In genomic region chr18:21638822-21639221, GRCh38 we compare ENCODE assay signal across 14 cellular contexts. TPM values are rescaled to one million over a fixed set of nuclear protein-coding genes. Genes with fewer than 3 reads are reported as not detected.
A peak's percentile ranks its signal among the peaks of the same experiment; 100 is the strongest.
DNase-seq lines count a peak whose midpoint lies in the region; ATAC-seq, FAIRE-seq and TF ChIP-seq lines count a peak whose summit lies in the region.
"Had no signal": no experiment of that assay in that cellular context is flagged by ENCODE, and none has a peak within 500 bp of the region (broad histone marks: within the 10 kb centered on the region; RNA-seq: fewer than 3 reads in every experiment).

No MANE protein-coding gene starts in this region.

- H3K4me1 ChIP-seq in OCI-LY1 (ENCODE audit: insufficient read depth, low read length, severe bottlenecking) = no peaks in the 10 kb centered on the region
- H3K4me1 ChIP-seq: BLaER1 treated with 17β-estradiol and CSF1 and Interleukin-3, amounts not matched to agents 10 nM and 100 nM; HAP-1 had no signal

- POLR2A ChIA-PET in WTC11 (lab: Charles Lee) = no interaction called here

- peak overlapping the region; percentile 31 for H3K27ac Mint-ChIP-seq in T-helper 2 cell treated with Interferon-gamma antibody and Interleukin-4, amounts not matched to agents 5 μg/mL and 100 μg/mL, for 36 hours
- H3K27ac Mint-ChIP-seq in type B pancreatic cell = peak overlapping the region; percentile 42
- H3K27ac Mint-ChIP-seq in WTC11 = no peak overlapping the region

- peaks cover 2% of the 10 kb centered on the region for H3K4me1 Mint-ChIP-seq in T-helper 2 cell treated with Interferon-gamma antibody and Interleukin-4, amounts not matched to agents 5 μg/mL and 100 μg/mL, for 36 hours (ENCODE audit: low read depth)
- H3K4me1 Mint-ChIP-seq in type B pancreatic cell (ENCODE audit: unreplicated experiment) (no peaks in the 10 kb centered on the region), WTC11 (no peaks in the 10 kb centered on the region)

- DNase-seq in T-helper 2 cell treated with Interferon-gamma antibody and Interleukin-4, amounts not matched to agents 5 μg/mL and 100 μg/mL, for 36 hours (ENCODE audit: low spot score) = no peak
- DNase-seq in T-helper 2 cell (no peak), left lobe of liver (ENCODE audit: low spot score) (no peak), type B pancreatic cell (ENCODE audit: extremely low spot score, unreplicated experiment) (no peak), HTR-8/SVneo (ENCODE audit: insufficient read length, low spot score) (no peak), WTC11 (ENCODE audit: low spot score) (no peak), cerebellar nuclear complex (lab: John Stamatoyannopoulos, UW) (no peak)
- DNase-seq: DMS79, NCI-H187 treated with DMSO at 0.1 percent for 48 hours, SHP77 treated with DMSO at 0.1 percent for 48 hours had no signal

- H3K36me3 Mint-ChIP-seq in T-helper 2 cell treated with Interferon-gamma antibody and Interleukin-4, amounts not matched to agents 5 μg/mL and 100 μg/mL, for 36 hours (ENCODE audit: low read depth) = peaks cover 14% of the 10 kb centered on the region
- H3K36me3 Mint-ChIP-seq in type B pancreatic cell (peaks cover 8% of the 10 kb centered on the region), WTC11 (peaks cover 8% of the 10 kb centered on the region; the same call in 1 of the 2 replicates)

- H3K4me2 ChIP-seq in OCI-LY1 (ENCODE audit: low read length) = no peak overlapping the region
- H3K4me2 ChIP-seq: BLaER1 treated with 17β-estradiol and CSF1 and Interleukin-3, amounts not matched to agents 10 nM and 100 nM had no signal

- H3K79me2 ChIP-seq in OCI-LY1 (ENCODE audit: insufficient read depth, low read length) = no peaks in the 10 kb centered on the region

- no peaks in the 10 kb centered on the region; the same call in 1 of the 2 replicates for H3F3A ChIP-seq in OCI-LY1 (ENCODE audit: insufficient read depth, low read length)

- no peak for FAIRE-seq in HTR-8/SVneo (lab: Jason Lieb, UNC)

- no peaks in the 10 kb centered on the region for H3K27me3 ChIP-seq in OCI-LY1 (ENCODE audit: insufficient read depth, low read length)
- H3K27me3 ChIP-seq: BLaER1 treated with 17β-estradiol and CSF1 and Interleukin-3, amounts not matched to agents 10 nM and 100 nM had no signal

- H2AFZ ChIP-seq in OCI-LY1 (ENCODE audit: low read length) = no peak overlapping the region

- CTCF ChIA-PET in WTC11 (lab: Charles Lee) = no interaction called here

- no peak overlapping the region for H3K4me3 Mint-ChIP-seq in T-helper 2 cell treated with Interferon-gamma antibody and Interleukin-4, amounts not matched to agents 5 μg/mL and 100 μg/mL, for 36 hours
- H3K4me3 Mint-ChIP-seq in type B pancreatic cell (no peak overlapping the region), WTC11 (no peak overlapping the region)

- no peak for TF ChIP-seq CTCF in OCI-LY1 (IDR thresholded peaks at IDR 0.05; ENCODE audit: low read length)
- no peak for TF ChIP-seq CTCF in type B pancreatic cell (conservative IDR thresholded peaks at IDR 0.05)
- TF ChIP-seq CTCF in WTC11 (IDR thresholded peaks at IDR 0.05) = no peak

- H3K27me3 Mint-ChIP-seq in T-helper 2 cell treated with Interferon-gamma antibody and Interleukin-4, amounts not matched to agents 5 μg/mL and 100 μg/mL, for 36 hours (ENCODE audit: low read depth) = no peaks in the 10 kb centered on the region
- H3K27me3 Mint-ChIP-seq in type B pancreatic cell (no peaks in the 10 kb centered on the region), WTC11 (ENCODE audit: low read depth) (no peaks in the 10 kb centered on the region)

- H4K20me1 ChIP-seq in OCI-LY1 (ENCODE audit: insufficient read depth, low read length) = no peaks in the 10 kb centered on the region

- no peak overlapping the region for H3K9ac ChIP-seq in OCI-LY1 (ENCODE audit: low read length)
- H3K9ac ChIP-seq: BLaER1 treated with 17β-estradiol and CSF1 and Interleukin-3, amounts not matched to agents 10 nM and 100 nM had no signal

- peaks cover 20% of the 10 kb centered on the region; the same call in 1 of the 2 replicates for H3K36me3 ChIP-seq in OCI-LY1 (ENCODE audit: insufficient read depth, low read length)

- H3K27ac ChIP-seq in OCI-LY1 (ENCODE audit: low read depth, low read length, poor library complexity, severe bottlenecking) = peak overlapping the region; percentile 14
- H3K27ac ChIP-seq: BLaER1 treated with 17β-estradiol and CSF1 and Interleukin-3, amounts not matched to agents 10 nM and 100 nM; HL-60 had no signal

- H3K9me2 ChIP-seq in OCI-LY1 (ENCODE audit: low read depth, low read length) = no peaks in the 10 kb centered on the region

- H3K4me3 ChIP-seq in OCI-LY1 (ENCODE audit: low read depth, low read length, poor library complexity, severe bottlenecking) = no peak overlapping the region
- H3K4me3 ChIP-seq: BLaER1 treated with 17β-estradiol and CSF1 and Interleukin-3, amounts not matched to agents 10 nM and 100 nM; HAP-1 had no signal

- H3K9me3 Mint-ChIP-seq in T-helper 2 cell treated with Interferon-gamma antibody and Interleukin-4, amounts not matched to agents 5 μg/mL and 100 μg/mL, for 36 hours = no peaks in the 10 kb centered on the region
- H3K9me3 Mint-ChIP-seq in type B pancreatic cell = no peaks in the 10 kb centered on the region
- no peaks in the 10 kb centered on the region for H3K9me3 Mint-ChIP-seq in WTC11

- H3K9me3 ChIP-seq in OCI-LY1 (ENCODE audit: low read length) = no peaks in the 10 kb centered on the region
- H3K9me3 ChIP-seq: BLaER1 treated with 17β-estradiol and CSF1 and Interleukin-3, amounts not matched to agents 10 nM and 100 nM; HAP-1 had no signal

- ATAC-seq in left lobe of liver = peak; percentile 59
- ATAC-seq in WTC11 = no peak

TF ChIP-seq in WTC11, 78 proteins besides CTCF, POLR2A, EP300 and RAD21 (continues in another document):
- TF ChIP-seq ATF2 (CRISPR knock-in tag; IDR thresholded peaks at IDR 0.05; ENCODE audit: borderline replicate concordance, low read depth) = no peak
- TF ChIP-seq ZNF532 (CRISPR knock-in tag; IDR thresholded peaks at IDR 0.05; ENCODE audit: borderline replicate concordance) = no peak

RNA-seq across cellular contexts. Expression of gene SNRPD1, which starts 26.7 kb away (rescaled TPM):
- total RNA-seq in left lobe of liver (7.0 TPM), type B pancreatic cell (ENCODE audit: low replicate concordance) (66.4 and 83.1 TPM in 2 replicates), WTC11 (2021) (136 to 140 TPM (median 137 TPM) in 3 replicates)

RNA-seq across cellular contexts. Expression of gene ESCO1, which starts 38.3 kb away (rescaled TPM):
- 5.1 TPM for total RNA-seq in left lobe of liver
- 15.3 and 16.4 TPM in 2 replicates for total RNA-seq in type B pancreatic cell (ENCODE audit: low replicate concordance)
- 35.2 to 46.5 TPM (median 35.5 TPM) in 3 replicates for total RNA-seq in WTC11 (2021)
